In genomic region chr6:169208011-169208410, GRCh38 we compare ENCODE assay signal across 21 cellular contexts. TPM values are rescaled to one million over a fixed set of nuclear protein-coding genes. Genes with fewer than 3 reads are reported as not detected.
"Had no signal": no experiment of that assay in that cellular context is flagged by ENCODE, and none has a peak within 500 bp of the region (broad histone marks: within the 10 kb centered on the region; RNA-seq: fewer than 3 reads in every experiment).

No MANE protein-coding gene starts in this region.

- H3K4me1 ChIP-seq: parathyroid adenoma, thyroid gland had no signal

- H3K27ac Mint-ChIP-seq: activated naive CD4-positive, alpha-beta T cell treated with anti-CD3 and anti-CD28 coated beads, Interleukin-2, amount 50 U/mL, for 24 hours; activated T-cell treated with anti-CD3 and anti-CD28 coated beads, Interleukin-2, amount 50 U/mL, for 24 hours; brain; memory B cell; naive thymus-derived CD8-positive, alpha-beta T cell; stimulated activated memory B cell treated with anti-CD40 and anti-IgM and Interleukin-4, amounts not matched to agents 10 μg/mL and 1 μg/mL and 100 μg/mL, for 72 hours had no signal

- H3K27ac ChIP-seq: esophagus squamous epithelium, left ventricle myocardium inferior, parathyroid adenoma, thyroid gland had no signal

- H3K4me3 ChIP-seq: esophagus squamous epithelium, left ventricle myocardium inferior, mucosa of descending colon, thyroid gland had no signal

- H3K9me3 ChIP-seq: esophagus squamous epithelium, thyroid gland had no signal

- H3K27me3 ChIP-seq: esophagus squamous epithelium, thyroid gland had no signal

- H3K36me3 ChIP-seq: esophagus squamous epithelium, left ventricle myocardium inferior, thyroid gland had no signal

- ATAC-seq: mucosa of descending colon; naive thymus-derived CD8-positive, alpha-beta T cell; stimulated activated memory B cell treated with anti-CD40 and anti-IgM and Interleukin-4, amounts not matched to agents 10 μg/mL and 1 μg/mL and 100 μg/mL, for 72 hours had no signal

- H3K4me3 Mint-ChIP-seq: activated naive CD4-positive, alpha-beta T cell treated with anti-CD3 and anti-CD28 coated beads, Interleukin-2, amount 50 U/mL, for 24 hours; activated T-cell treated with anti-CD3 and anti-CD28 coated beads, Interleukin-2, amount 50 U/mL, for 24 hours; brain; memory B cell; stimulated activated memory B cell treated with anti-CD40 and anti-IgM and Interleukin-4, amounts not matched to agents 10 μg/mL and 1 μg/mL and 100 μg/mL, for 72 hours had no signal

- FAIRE-seq: endothelial cell of umbilical vein had no signal

- DNase-seq: activated CD4-positive, alpha-beta T cell treated with anti-CD3 and anti-CD28 coated beads, Interleukin-2, amount 50 U/mL, for 4 hours; activated CD4-positive, CD25-positive, alpha-beta regulatory T cell treated with anti-CD3 and anti-CD28 coated beads, Interleukin-2, amount 50 U/mL, for 72 hours; activated T-cell treated with anti-CD3 and anti-CD28 coated beads, Interleukin-2, amount 50 U/mL, for 24 hours; amniotic stem cell; cortex of kidney; effector CD4-positive, alpha-beta T cell; esophagus squamous epithelium; foreskin fibroblast; glutamatergic neuron; hypothalamus; left ventricle myocardium inferior; mucosa of descending colon; naive thymus-derived CD8-positive, alpha-beta T cell; stimulated activated CD4-positive, alpha-beta T cell treated with anti-CD3 and anti-CD28 coated beads, Interleukin-2, amount 100 ng/mL, for 48 hours; thyroid gland had no signal

- H3K27me3 Mint-ChIP-seq: activated naive CD4-positive, alpha-beta T cell treated with anti-CD3 and anti-CD28 coated beads, Interleukin-2, amount 50 U/mL, for 24 hours; activated T-cell treated with anti-CD3 and anti-CD28 coated beads, Interleukin-2, amount 50 U/mL, for 24 hours; brain; memory B cell; naive thymus-derived CD8-positive, alpha-beta T cell; stimulated activated memory B cell treated with anti-CD40 and anti-IgM and Interleukin-4, amounts not matched to agents 10 μg/mL and 1 μg/mL and 100 μg/mL, for 72 hours had no signal

- H3K4me1 Mint-ChIP-seq: stimulated activated memory B cell treated with anti-CD40 and anti-IgM and Interleukin-4, amounts not matched to agents 10 μg/mL and 1 μg/mL and 100 μg/mL, for 72 hours had no signal

RNA-seq across cellular contexts. Expression of gene THBS2, which starts 45.6 kb away (rescaled TPM):
- total RNA-seq: endothelial cell of umbilical vein; naive thymus-derived CD8-positive, alpha-beta T cell had no signal
